9 cellular contexts compared by ENCODE assay signal in the genomic region with DNA sequence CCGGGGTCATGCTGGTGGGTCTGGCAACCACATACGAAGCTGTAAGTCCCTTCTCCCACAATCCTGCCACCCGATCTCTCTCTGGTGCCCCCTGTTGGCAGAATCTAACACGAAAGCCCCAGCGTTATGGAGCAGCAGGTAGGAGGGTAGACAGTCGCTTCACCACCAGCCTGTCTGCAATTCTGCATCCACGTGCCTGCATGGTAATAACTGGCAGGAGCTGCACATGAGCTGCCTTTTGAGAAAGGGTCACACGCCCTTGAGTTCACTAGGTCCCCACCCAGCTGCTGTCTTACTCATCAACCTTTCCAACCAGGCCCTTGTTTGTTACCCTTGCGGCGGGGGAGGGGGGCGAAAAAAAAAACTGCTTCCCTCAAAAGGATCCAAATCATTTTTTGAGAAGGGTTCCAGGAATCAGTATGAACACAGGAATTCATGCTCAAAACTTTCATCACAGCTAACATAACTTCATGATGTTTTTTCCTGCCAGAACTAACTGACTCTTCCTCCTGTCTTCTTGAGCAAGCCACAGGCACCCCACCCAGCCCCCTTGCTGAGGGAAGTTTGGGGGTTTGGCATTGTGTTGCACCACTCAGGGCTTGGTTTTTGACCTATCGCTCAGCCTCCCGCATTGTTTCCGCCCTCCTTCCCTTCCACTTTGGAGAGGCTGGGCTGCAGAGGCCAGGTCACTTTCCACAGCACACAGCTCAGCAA. TPM values are rescaled to one million over a fixed set of nuclear protein-coding genes. Genes with fewer than 3 reads are reported as not detected.
A peak's percentile ranks its signal among the peaks of the same experiment; 100 is the strongest.
DNase-seq lines count a peak whose midpoint lies in the region; ATAC-seq and TF ChIP-seq lines count a peak whose summit lies in the region.
"Had no signal": no experiment of that assay in that cellular context is flagged by ENCODE, and none has a peak within 500 bp of the region (broad histone marks: within the 10 kb centered on the region; RNA-seq: fewer than 3 reads in every experiment).

No MANE protein-coding gene starts in this region.

- WGBS in endodermal cell (ENCODE audit: insufficient coverage in 1 of 2, insufficient read length in 1 of 2), 2 experiments, result 63 to 69% methylated on average over 11 to 14 of the region's 14 CpGs

- H3K9me3 Mint-ChIP-seq in endodermal cell, result no peaks in the 10 kb centered on the region

- H3K27ac Mint-ChIP-seq in endodermal cell, result no peak overlapping the region

- H3K4me1 Mint-ChIP-seq in endodermal cell, result peaks cover 15% of the 10 kb centered on the region

- H3K36me3 ChIP-seq in endodermal cell (ENCODE audit: control insufficient read depth, insufficient read depth, low read length), result no peaks in the 10 kb centered on the region
- no peaks in the 10 kb centered on the region for H3K36me3 ChIP-seq in mucosa of descending colon (ENCODE audit: low read depth)

- H3K4me3 Mint-ChIP-seq in endodermal cell, result no peak overlapping the region

- no peaks in the 10 kb centered on the region for H3K27me3 ChIP-seq in HL-60 (ENCODE audit: insufficient read depth, poor library complexity, severe bottlenecking)
- peaks cover 37% of the 10 kb centered on the region for H3K27me3 ChIP-seq in endodermal cell (ENCODE audit: control insufficient read depth, insufficient read depth, low read length, poor library complexity, severe bottlenecking)

- intact Hi-C loops in mucosa of descending colon (cut with DNase I, micrococcal nuclease), result no loop called here

- CTCF ChIA-PET in GM10248 (lab: Yijun Ruan, JAX), result interaction anchor here (0.7 to 12.1 kb wide), 30 partner anchors 9 to 476 kb away, joined by 3 to 131 read pairs (median 4); partner anchors contain the start of genes FXN and TMEM252

- H3K4me3 ChIP-seq in HL-60 (replicated peaks; ENCODE audit: insufficient read depth, low read length) (no peak overlapping the region), endodermal cell (ENCODE audit: low read length) (no peak overlapping the region), mucosa of descending colon (no peak overlapping the region)

- H3K9me3 ChIP-seq in endodermal cell (ENCODE audit: control insufficient read depth, low read length) (no peaks in the 10 kb centered on the region), mucosa of descending colon (no peaks in the 10 kb centered on the region)

- no peaks in the 10 kb centered on the region for H3K4me1 ChIP-seq in endodermal cell (ENCODE audit: control insufficient read depth, insufficient read depth, low read length)
- H3K4me1 ChIP-seq in mucosa of descending colon (ENCODE audit: low read depth), result no peaks in the 10 kb centered on the region

- H3K9ac ChIP-seq in endodermal cell (ENCODE audit: extremely low read depth, low read length, poor library complexity, severe bottlenecking), result no peak overlapping the region

- no peaks in the 10 kb centered on the region for H3K36me3 Mint-ChIP-seq in endodermal cell (ENCODE audit: low read depth)

- H3K27me3 Mint-ChIP-seq in endodermal cell (ENCODE audit: insufficient read depth), result peaks cover 95% of the 10 kb centered on the region

- peak; percentile 26 to 43 for ATAC-seq in activated CD4-positive, CD25-positive, alpha-beta regulatory T cell treated with anti-CD3 and anti-CD28 coated beads, Interleukin-2, amount 50 U/mL, for 24 hours
- ATAC-seq in mucosa of descending colon (peak; percentile 77), GM18858 (IDR thresholded peaks at IDR 0.05; ENCODE audit: unreplicated experiment) (no peak)
- ATAC-seq in stimulated activated naive CD8-positive, alpha-beta T cell treated with anti-CD3 and anti-CD28 coated beads, Interleukin-15, Interleukin-2, amounts not matched to agents 100 U/mL and 50 U/mL, for 24 hours, result peak; percentile 46

- H3K27ac ChIP-seq in HL-60 (replicated peaks) (peak overlapping the region; percentile 78), endodermal cell (ENCODE audit: low read depth, low read length) (no peak overlapping the region)

- POLR2A ChIA-PET in GM10248 (lab: Yijun Ruan, JAX), result no interaction called here

- TF ChIP-seq CTCF in GM10248 (IDR thresholded peaks at IDR 0.05; ENCODE audit: control extremely low read depth, extremely low read depth, low read depth, missing control alignments) (peak; percentile 58), HL-60 (IDR thresholded peaks at IDR 0.05; ENCODE audit: insufficient read depth, low read length) (peak; percentile 60), endodermal cell (conservative IDR thresholded peaks at IDR 0.05) (peak; percentile 86), mucosa of descending colon (IDR thresholded peaks at IDR 0.05) (peak; percentile 24)

- DNase-seq in GM10248 (ENCODE audit: extremely low spot score) (peak; percentile 54), HL-60 (ENCODE audit: low read depth in 1 of 2, low spot score in 1 of 2) (peak; percentile 76 to 94), endodermal cell (peak; percentile 96), mucosa of descending colon (peak; percentile 54 to 78 (median 68)), NCI-H2107 treated with DMSO at 0.1 percent for 48 hours (lab: John Stamatoyannopoulos, UW; ENCODE audit: unreplicated experiment) (no peak)
- peak; percentile 65 for DNase-seq in stimulated activated naive CD8-positive, alpha-beta T cell treated with anti-CD3 and anti-CD28 coated beads, Interleukin-15, Interleukin-2, amounts not matched to agents 100 U/mL and 50 U/mL, for 24 hours

RNA-seq across cellular contexts. Expression of gene TMEM252, which starts 19.6 kb away (rescaled TPM):
- total RNA-seq in endodermal cell (not detected), mucosa of descending colon (under 1 TPM in 1 of 3 donors, not detected in 2; 0.46 TPM)
- polyA plus RNA-seq in endodermal cell (2013, experiment 1 of 2), result not detected
- polyA plus RNA-seq in endodermal cell (2013, experiment 2 of 2), result not detected
- total RNA-seq: T-helper 1 cell treated with Interleukin-12 subunit alpha and Interleukin-12 subunit beta and Interleukin-4 antibody, amounts not matched to agents 30 ng/mL and 1 ng/mL, for 36 hours had no signal

Comparison
In these comparisons a context has a peak if more than half of its experiments do, and no peak if none do; other contexts are left out.
1. CTCF ChIP-seq: peak in every context shown above with its lines; median percentile 86 in endodermal cell; 60 in HL-60; 58 in GM10248; 24 in mucosa of descending colon.